In the genomic region with DNA sequence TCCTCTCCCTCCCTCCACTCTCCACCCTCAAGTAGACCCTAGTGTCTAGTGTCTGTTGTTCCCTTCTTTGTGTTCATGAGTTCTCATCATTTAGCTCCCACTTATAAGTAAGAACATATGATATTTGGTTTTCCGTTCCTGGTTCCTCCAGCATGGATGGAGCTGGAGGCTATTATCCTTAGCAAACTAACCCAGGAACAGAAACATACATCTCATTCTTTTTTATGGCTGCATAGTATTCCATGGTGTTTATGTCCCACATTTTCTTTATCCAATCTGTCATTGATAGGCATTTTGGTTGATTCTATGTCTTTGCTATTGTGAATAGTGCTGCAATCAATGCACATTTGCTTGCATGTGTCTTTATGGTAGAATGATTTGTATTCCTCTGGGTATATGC, we compare ENCODE assay signal across 19 cellular contexts. TPM values are rescaled to one million over a fixed set of nuclear protein-coding genes. Genes with fewer than 3 reads are reported as not detected.
"Had no signal": no experiment of that assay in that cellular context is flagged by ENCODE, and none has a peak within 500 bp of the region (broad histone marks: within the 10 kb centered on the region; RNA-seq: fewer than 3 reads in every experiment).

No MANE protein-coding gene starts in this region.

RNA-seq across cellular contexts. Expression of a gene that starts 4.2 kb away (rescaled TPM):
- total RNA-seq: naive thymus-derived CD4-positive, alpha-beta T cell; natural killer cell; occipital lobe; osteoblast; ovary; prostate gland; pulmonary artery endothelial cell; right atrium auricular region; sciatic nerve; smooth muscle cell; spleen; suprapubic skin; transverse colon; upper lobe of right lung; urinary bladder; vagina had no signal
- polyA plus RNA-seq: neural cell, ovary, smooth muscle cell, spleen, thymus, urinary bladder had no signal

RNA-seq across cellular contexts. Expression of a gene that starts 23.1 kb away (rescaled TPM):
- total RNA-seq: naive thymus-derived CD4-positive, alpha-beta T cell; natural killer cell; occipital lobe; osteoblast; ovary; prostate gland; pulmonary artery endothelial cell; right atrium auricular region; sciatic nerve; smooth muscle cell; spleen; suprapubic skin; transverse colon; upper lobe of right lung; urinary bladder; vagina had no signal
- polyA plus RNA-seq: naive thymus-derived CD4-positive, alpha-beta T cell; neural cell; ovary; smooth muscle cell; spleen; urinary bladder had no signal

RNA-seq across cellular contexts. Expression of a gene that starts 43.1 kb away (rescaled TPM):
- total RNA-seq: natural killer cell, occipital lobe, osteoblast, ovary, prostate gland, right atrium auricular region, sciatic nerve, smooth muscle cell, spleen, suprapubic skin, transverse colon, upper lobe of right lung, urinary bladder, vagina had no signal
- polyA plus RNA-seq: naive thymus-derived CD4-positive, alpha-beta T cell; neural cell; ovary; smooth muscle cell; spleen; urinary bladder had no signal

RNA-seq across cellular contexts. Expression of a gene that starts 50.6 kb away (rescaled TPM):
- total RNA-seq: naive thymus-derived CD4-positive, alpha-beta T cell; natural killer cell; occipital lobe; osteoblast; ovary; prostate gland; pulmonary artery endothelial cell; right atrium auricular region; sciatic nerve; smooth muscle cell; spleen; suprapubic skin; testis; transverse colon; upper lobe of right lung; urinary bladder; vagina had no signal
- polyA plus RNA-seq: naive thymus-derived CD4-positive, alpha-beta T cell; neural cell; ovary; smooth muscle cell; urinary bladder had no signal
